8 cellular contexts compared by ENCODE assay signal in genomic region chr17:1648582-1649115, GRCh38. TPM values are rescaled to one million over a fixed set of nuclear protein-coding genes. Genes with fewer than 3 reads are reported as not detected.
DNase-seq lines count a peak whose midpoint lies in the region; ATAC-seq and TF ChIP-seq lines count a peak whose summit lies in the region.

No MANE protein-coding gene starts in this region.

- ATAC-seq in GM18498 (IDR thresholded peaks at IDR 0.05; ENCODE audit: unreplicated experiment) (peak; percentile 68), HG02970 (IDR thresholded peaks at IDR 0.05; ENCODE audit: low FRiP score, unreplicated experiment) (peak; percentile 51)

- peak; percentile 95 for TF ChIP-seq CTCF in 22Rv1 (IDR thresholded peaks at IDR 0.05)
- no peak for TF ChIP-seq CTCF in lower leg skin (IDR thresholded peaks at IDR 0.05)

- WGBS in lower leg skin, 2 donors, result 0 to 1% methylated on average over 9 to 42 of the region's 48 CpGs

- peak; percentile 63 for DNase-seq in NCI-H2227 treated with DMSO at 0.1 percent for 48 hours (lab: John Stamatoyannopoulos, UW)
- peak; percentile 95 for DNase-seq in activated CD4-positive, alpha-beta T cell treated with anti-CD3 and anti-CD28 coated beads for 48 hours
- peak; percentile 79 for DNase-seq in cortex of kidney (lab: John Stamatoyannopoulos, UW)
- peak; percentile 91 to 98 for DNase-seq in lower leg skin (ENCODE audit: low spot score in 2 of 2)
- DNase-seq in stimulated activated CD4-positive, alpha-beta T cell treated with anti-CD3 and anti-CD28 coated beads, Interleukin-4, amount 100 ng/mL, for 24 hours, result peak; percentile 93

- peak overlapping the region; percentile 95 for H3K27ac ChIP-seq in 22Rv1

- intact Hi-C loops in lower leg skin (cut with DNase I; ENCODE audit: low total_unique reads), result loop anchor here (10.0 kb wide), 1 partner anchor 74 kb away; no protein-coding TSS in a partner anchor

- TF ChIP-seq POLR2A in lower leg skin (IDR thresholded peaks at IDR 0.05), result no peak

- H3K4me3 ChIP-seq in lower leg skin (ENCODE audit: low read depth, poor library complexity, severe bottlenecking), result no peak overlapping the region

RNA-seq across cellular contexts. Expression of gene RILP, which starts 1.0 kb away (rescaled TPM):
- 10 to 100 TPM; 17.0 to 32.7 (median 19.5) TPM for total RNA-seq in lower leg skin

RNA-seq across cellular contexts. Expression of gene SCARF1, which starts 3.1 kb away (rescaled TPM):
- 10 to 100 TPM in 1 of 4 donors, 1 to 10 TPM in 3; 4.9 to 10.0 (median 9.1) TPM for total RNA-seq in lower leg skin

RNA-seq across cellular contexts. Expression of gene SLC43A2, which starts 20.0 kb away (rescaled TPM):
- total RNA-seq in lower leg skin, result 10 to 100 TPM in 2 of 4 donors, 1 to 10 TPM in 2; 5.6 to 14.5 (median 9.6) TPM

RNA-seq across cellular contexts. Expression of gene PRPF8, which starts 36.0 kb away (rescaled TPM):
- 100 to 1,000 TPM; 140 to 228 (median 173) TPM for total RNA-seq in lower leg skin
